8 cellular contexts compared by ENCODE assay signal in the genomic region with DNA sequence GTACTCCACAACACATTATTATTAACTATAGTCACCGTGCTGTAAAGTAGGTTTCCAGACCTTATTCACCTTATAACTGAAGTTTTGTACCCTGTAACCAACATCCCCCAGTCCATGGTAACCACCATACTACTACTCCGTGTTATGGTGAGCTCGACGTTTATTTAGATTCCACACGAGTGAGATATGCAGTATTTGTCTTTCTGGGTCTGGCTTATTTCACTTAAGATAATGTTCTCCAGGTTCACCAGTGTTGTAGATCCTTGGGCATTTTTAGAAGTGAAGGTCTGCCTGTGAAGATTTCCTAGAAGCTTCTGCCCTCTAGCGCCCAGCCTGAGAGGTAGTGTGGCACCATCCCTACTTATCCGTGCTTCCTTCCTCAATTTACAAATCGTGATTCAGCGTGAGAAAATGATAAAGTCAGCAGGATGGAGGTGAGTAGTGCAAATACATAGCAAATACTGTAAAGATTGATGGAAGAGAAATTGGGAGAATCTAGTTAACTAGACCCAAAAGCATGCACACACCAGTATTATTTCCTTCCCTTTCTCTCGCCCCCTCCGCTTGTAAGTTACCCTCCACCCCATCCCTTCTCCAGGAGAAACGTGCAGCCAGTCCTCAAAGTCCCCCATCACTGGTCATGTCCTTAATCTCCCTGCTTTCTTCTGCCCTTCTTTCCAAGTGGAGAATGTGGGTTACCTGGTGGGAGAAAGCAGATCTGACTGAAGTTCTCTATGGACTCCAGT. TPM values are rescaled to one million over a fixed set of nuclear protein-coding genes. Genes with fewer than 3 reads are reported as not detected.
A peak's percentile ranks its signal among the peaks of the same experiment; 100 is the strongest.
DNase-seq lines count a peak whose midpoint lies in the region; ATAC-seq and TF ChIP-seq lines count a peak whose summit lies in the region.

No MANE protein-coding gene starts in this region.

- H3K9me3 Mint-ChIP-seq in activated CD8-positive, alpha-beta T cell treated with anti-CD3 and anti-CD28 coated beads for 36 hours = no peaks in the 10 kb centered on the region
- no peaks in the 10 kb centered on the region for H3K9me3 Mint-ChIP-seq in osteocyte (ENCODE audit: unreplicated experiment)
- H3K9me3 Mint-ChIP-seq in T-helper 2 cell treated with Interferon-gamma antibody and Interleukin-4, amounts not matched to agents 5 μg/mL and 100 μg/mL, for 36 hours = peaks cover 3% of the 10 kb centered on the region

- no peak overlapping the region for H3K4me3 Mint-ChIP-seq in activated CD8-positive, alpha-beta T cell treated with anti-CD3 and anti-CD28 coated beads for 36 hours
- H3K4me3 Mint-ChIP-seq in osteocyte (ENCODE audit: unreplicated experiment) = no peak overlapping the region
- H3K4me3 Mint-ChIP-seq in T-helper 2 cell treated with Interferon-gamma antibody and Interleukin-4, amounts not matched to agents 5 μg/mL and 100 μg/mL, for 36 hours = no peak overlapping the region

- peaks cover 4% of the 10 kb centered on the region for H3K4me1 Mint-ChIP-seq in activated CD8-positive, alpha-beta T cell treated with anti-CD3 and anti-CD28 coated beads for 36 hours (ENCODE audit: low read depth)
- peaks cover 7% of the 10 kb centered on the region for H3K4me1 Mint-ChIP-seq in osteocyte (ENCODE audit: unreplicated experiment)
- H3K4me1 Mint-ChIP-seq in T-helper 2 cell treated with Interferon-gamma antibody and Interleukin-4, amounts not matched to agents 5 μg/mL and 100 μg/mL, for 36 hours (ENCODE audit: low read depth) = peaks cover 8% of the 10 kb centered on the region

- ATAC-seq in GM21717 (IDR thresholded peaks at IDR 0.05; ENCODE audit: unreplicated experiment) (peak; percentile 77), foreskin keratinocyte (peak; percentile 89), HG02852 (IDR thresholded peaks at IDR 0.05; ENCODE audit: unreplicated experiment) (no peak)
- ATAC-seq in activated CD8-positive, alpha-beta T cell treated with anti-CD3 and anti-CD28 coated beads for 36 hours = peak; percentile 75

- in situ Hi-C loops in Caki2 (cut with HindIII; ENCODE audit: low pct_unique_long_range_greater_than_20kb, low sequenced_read_pairs) = no loop called here

- DNase-seq in Caki2 (ENCODE audit: low read depth) = peak; percentile 67
- peak; percentile 13 for DNase-seq in NCI-H510A (lab: John Stamatoyannopoulos, UW)
- DNase-seq in activated CD8-positive, alpha-beta T cell treated with anti-CD3 and anti-CD28 coated beads for 36 hours = peak; percentile 60
- peak in 1 of 2 donors; percentile 61 for DNase-seq in foreskin keratinocyte
- no peak for DNase-seq in osteocyte (ENCODE audit: extremely low spot score, unreplicated experiment)
- DNase-seq in T-helper 2 cell treated with Interferon-gamma antibody and Interleukin-4, amounts not matched to agents 5 μg/mL and 100 μg/mL, for 36 hours (ENCODE audit: low spot score) = no peak

- H3K27me3 ChIP-seq in foreskin keratinocyte = no peaks in the 10 kb centered on the region

- H3K4me1 ChIP-seq in foreskin keratinocyte = no peaks in the 10 kb centered on the region

- no peak overlapping the region for H3K27ac ChIP-seq in foreskin keratinocyte

- POLR2A ChIA-PET in activated CD8-positive, alpha-beta T cell treated with anti-CD3 and anti-CD28 coated beads for 36 hours (lab: Charles Lee) = no interaction called here

- no peaks in the 10 kb centered on the region for H3K36me3 Mint-ChIP-seq in activated CD8-positive, alpha-beta T cell treated with anti-CD3 and anti-CD28 coated beads for 36 hours (ENCODE audit: low read depth)
- H3K36me3 Mint-ChIP-seq in osteocyte (ENCODE audit: unreplicated experiment) = no peaks in the 10 kb centered on the region
- no peaks in the 10 kb centered on the region for H3K36me3 Mint-ChIP-seq in T-helper 2 cell treated with Interferon-gamma antibody and Interleukin-4, amounts not matched to agents 5 μg/mL and 100 μg/mL, for 36 hours (ENCODE audit: low read depth)

- H3K27ac Mint-ChIP-seq in activated CD8-positive, alpha-beta T cell treated with anti-CD3 and anti-CD28 coated beads for 36 hours = no peak overlapping the region
- H3K27ac Mint-ChIP-seq in osteocyte (ENCODE audit: unreplicated experiment) = no peak overlapping the region
- no peak overlapping the region for H3K27ac Mint-ChIP-seq in T-helper 2 cell treated with Interferon-gamma antibody and Interleukin-4, amounts not matched to agents 5 μg/mL and 100 μg/mL, for 36 hours

- intact Hi-C loops in activated CD8-positive, alpha-beta T cell treated with anti-CD3 and anti-CD28 coated beads for 36 hours (cut with micrococcal nuclease) = no loop called here

- CTCF ChIA-PET in activated CD8-positive, alpha-beta T cell treated with anti-CD3 and anti-CD28 coated beads for 36 hours (lab: Charles Lee) = interaction anchor here (1.0 to 2.5 kb wide), 12 partner anchors 10 to 275 kb away, joined by 3 to 11 read pairs (median 5); no protein-coding TSS in a partner anchor

- no peaks in the 10 kb centered on the region for H3K27me3 Mint-ChIP-seq in activated CD8-positive, alpha-beta T cell treated with anti-CD3 and anti-CD28 coated beads for 36 hours
- no peaks in the 10 kb centered on the region for H3K27me3 Mint-ChIP-seq in osteocyte (ENCODE audit: unreplicated experiment)
- H3K27me3 Mint-ChIP-seq in T-helper 2 cell treated with Interferon-gamma antibody and Interleukin-4, amounts not matched to agents 5 μg/mL and 100 μg/mL, for 36 hours (ENCODE audit: low read depth) = peaks cover 6% of the 10 kb centered on the region

- peak; percentile 68 for TF ChIP-seq CTCF in activated CD8-positive, alpha-beta T cell treated with anti-CD3 and anti-CD28 coated beads for 36 hours (IDR thresholded peaks at IDR 0.05)
- peak; percentile 85 for TF ChIP-seq CTCF in foreskin keratinocyte (conservative IDR thresholded peaks at IDR 0.05)
- TF ChIP-seq CTCF in osteocyte (IDR thresholded peaks at IDR 0.05) = peak; percentile 81

RNA-seq across cellular contexts. Expression of a gene that starts 36.0 kb away (rescaled TPM):
- total RNA-seq in Caki2 (2014; rRNA removed; shearing (Covaris generic); ENCODE audit: low replicate concordance) = 0.91 and 3.5 TPM in 2 replicates
- 1 to 10 TPM; 3.5 to 5.0 TPM for total RNA-seq in activated CD8-positive, alpha-beta T cell treated with anti-CD3 and anti-CD28 coated beads for 36 hours
- 0.60 and 1.1 TPM in 2 replicates for total RNA-seq in foreskin keratinocyte
- polyA plus RNA-seq in foreskin keratinocyte = 0.10 and 0.20 TPM in 2 replicates
- total RNA-seq in osteocyte = 15.6 and 16.0 TPM in 2 replicates

Comparison
In these comparisons a context has a peak if more than half of its experiments do, and no peak if none do; other contexts are left out.
1. DNase-seq: peak in Caki2 (single experiment), NCI-H510A (single experiment) and activated CD8-positive, alpha-beta T cell treated with anti-CD3 and anti-CD28 coated beads for 36 hours (single experiment); none in osteocyte (single experiment) and T-helper 2 cell treated with Interferon-gamma antibody and Interleukin-4, amounts not matched to agents 5 μg/mL and 100 μg/mL, for 36 hours (single experiment).
2. Peak in every context shown above with its lines, with median percentiles within 50 percentile points of each other: CTCF ChIP-seq.